In genomic region chr6:118514689-118515088, GRCh38 we compare ENCODE assay signal across 1 cellular context.
TF ChIP-seq lines count a peak whose summit lies in the region.

No MANE protein-coding gene starts in this region.

TF ChIP-seq in K562, 482 proteins besides CTCF, POLR2A, EP300 and RAD21 (continued from another document):
- no peak for TF ChIP-seq MNT (conservative IDR thresholded peaks at IDR 0.05)
- no peak for TF ChIP-seq PPARD (CRISPR knock-in tag; IDR thresholded peaks at IDR 0.05)
- no peak for TF ChIP-seq ZNF75A (CRISPR knock-in tag; IDR thresholded peaks at IDR 0.05)
- no peak for TF ChIP-seq E2F5 (CRISPR knock-in tag; IDR thresholded peaks at IDR 0.05)
- TF ChIP-seq SIN3B (IDR thresholded peaks at IDR 0.05; ENCODE audit: low read depth): no peak
- no peak for TF ChIP-seq GTF2B (IDR thresholded peaks at IDR 0.05; ENCODE audit: extremely low read depth, insufficient read length)
- TF ChIP-seq ZFP30 (CRISPR knock-in tag; IDR thresholded peaks at IDR 0.05; ENCODE audit: borderline replicate concordance): no peak
- TF ChIP-seq NKRF (IDR thresholded peaks at IDR 0.05; ENCODE audit: borderline replicate concordance): no peak
- TF ChIP-seq ZNF146 (CRISPR knock-in tag; IDR thresholded peaks at IDR 0.05; ENCODE audit: unreplicated experiment): no peak
- TF ChIP-seq TSHZ1 (CRISPR knock-in tag; IDR thresholded peaks at IDR 0.05): no peak
- no peak for TF ChIP-seq MLX (CRISPR knock-in tag; conservative IDR thresholded peaks at IDR 0.05)
- TF ChIP-seq ELF4 (CRISPR knock-in tag; IDR thresholded peaks at IDR 0.05): no peak
- TF ChIP-seq TBP (optimal IDR thresholded peaks at IDR 0.05; ENCODE audit: low read depth, low read length): no peak
- TF ChIP-seq E2F8 (IDR thresholded peaks at IDR 0.05; ENCODE audit: low read depth, partially characterized antibody): no peak
- no peak for TF ChIP-seq TOE1 (IDR thresholded peaks at IDR 0.05; ENCODE audit: borderline replicate concordance)
- TF ChIP-seq TOE1 (CRISPR knock-in tag; IDR thresholded peaks at IDR 0.05; ENCODE audit: borderline replicate concordance, low read depth): no peak
- no peak for TF ChIP-seq MTA2 (IDR thresholded peaks at IDR 0.05; ENCODE audit: low read depth)
- no peak for TF ChIP-seq AFF1 (IDR thresholded peaks at IDR 0.05; ENCODE audit: low read depth in 1 of 2, partially characterized antibody in 2 of 2)
